In genomic region chr3:52088445-52089367, GRCh38 we compare ENCODE assay signal across 2 cellular contexts.
TF ChIP-seq lines count a peak whose summit lies in the region.

No MANE protein-coding gene starts in this region.

TF ChIP-seq in K562, 482 proteins besides CTCF, POLR2A, EP300 and RAD21 (continued from another document and continues in another):
- TF ChIP-seq ATF6 (CRISPR knock-in tag; IDR thresholded peaks at IDR 0.05) (no peak), CBFA2T3 (IDR thresholded peaks at IDR 0.05) (peak; percentile 30; the same call in 1 of the 2 replicates), HOXB6 (CRISPR knock-in tag; IDR thresholded peaks at IDR 0.05; ENCODE audit: borderline replicate concordance) (no peak), ZNF512 (tag; IDR thresholded peaks at IDR 0.05) (no peak), ZNF444 (CRISPR knock-in tag; IDR thresholded peaks at IDR 0.05) (peak; percentile 80; the same call in 1 of the 2 replicates), CEBPB (tag; IDR thresholded peaks at IDR 0.05) (peak; percentile 51; the same call in 1 of the 2 replicates), CEBPG (CRISPR knock-in tag; IDR thresholded peaks at IDR 0.05) (peak; percentile 31; the same call in 1 of the 2 replicates), CEBPG (tag; conservative IDR thresholded peaks at IDR 0.05 in 1 of 2, IDR thresholded peaks at IDR 0.05 in 1 of 2) (no peak), ILK (tag; IDR thresholded peaks at IDR 0.05; ENCODE audit: borderline replicate concordance, low read depth) (no peak), BMI1 (IDR thresholded peaks at IDR 0.05; ENCODE audit: low read length) (no peak), CHD2 (IDR thresholded peaks at IDR 0.05; ENCODE audit: low read depth, low read length) (no peak), TRIM25 (IDR thresholded peaks at IDR 0.05; ENCODE audit: borderline replicate concordance) (no peak), NEUROD1 (IDR thresholded peaks at IDR 0.05; ENCODE audit: borderline replicate concordance, low read depth, low read length, partially characterized antibody) (no peak), BCLAF1 (IDR thresholded peaks at IDR 0.05; ENCODE audit: borderline replicate concordance in 1 of 2, control insufficient read depth in 1 of 2, low read depth in 2 of 2, low read length in 1 of 2) (no peak), SMARCB1 (IDR thresholded peaks at IDR 0.05; ENCODE audit: insufficient read length, low read depth) (no peak), E2F6 (IDR thresholded peaks at IDR 0.05; ENCODE audit: borderline replicate concordance in 1 of 2, extremely low read depth in 1 of 2, insufficient read depth in 1 of 2, insufficient read length in 1 of 2, low read depth in 1 of 2, low read length in 1 of 2, poor library complexity in 1 of 2, severe bottlenecking in 1 of 2) (peak in 1 of 2 experiments; percentile 69), ZNF311 (CRISPR knock-in tag; IDR thresholded peaks at IDR 0.05) (no peak)

TF ChIP-seq in HepG2, 621 proteins besides CTCF, POLR2A, EP300 and RAD21 (continued from another document and continues in another):
- TF ChIP-seq BCLAF1 (IDR thresholded peaks at IDR 0.05) (no peak), TFE3 (CRISPR knock-in tag; IDR thresholded peaks at IDR 0.05) (no peak), CAMTA2 (CRISPR knock-in tag; IDR thresholded peaks at IDR 0.05; ENCODE audit: borderline replicate concordance) (no peak), ZFY (CRISPR knock-in tag; IDR thresholded peaks at IDR 0.05) (peak; percentile 37; the same call in 1 of the 2 replicates), ZBTB39 (CRISPR knock-in tag; IDR thresholded peaks at IDR 0.05) (no peak), ZNF687 (CRISPR knock-in tag; IDR thresholded peaks at IDR 0.05) (peak; percentile 62), CHD4 (IDR thresholded peaks at IDR 0.05; ENCODE audit: borderline replicate concordance, low read length) (no peak), ZMAT3 (CRISPR knock-in tag; conservative IDR thresholded peaks at IDR 0.05) (no peak), PBX2 (CRISPR knock-in tag; IDR thresholded peaks at IDR 0.05) (no peak), PLRG1 (conservative IDR thresholded peaks at IDR 0.05) (no peak), XRCC5 (optimal IDR thresholded peaks at IDR 0.05; ENCODE audit: low read length) (peak; percentile 26), EZH2 (conservative IDR thresholded peaks at IDR 0.05; ENCODE audit: low read depth, low read length) (no peak), KMT2B (CRISPR knock-in tag; IDR thresholded peaks at IDR 0.05) (no peak), NFE2L2 (IDR thresholded peaks at IDR 0.05; ENCODE audit: low read length) (no peak), NR2F6 (IDR thresholded peaks at IDR 0.05) (peak; percentile 72), NR2F6 (CRISPR knock-in tag; IDR thresholded peaks at IDR 0.05) (peak; percentile 75), NR2C2 (CRISPR knock-in tag; IDR thresholded peaks at IDR 0.05; ENCODE audit: borderline replicate concordance) (0 out of 2 replicates have a peak, but pooled peaks have one; percentile 44), RNF219 (CRISPR knock-in tag; IDR thresholded peaks at IDR 0.05) (no peak), ZNF572 (CRISPR knock-in tag; IDR thresholded peaks at IDR 0.05) (no peak), IRF1 (CRISPR knock-in tag; IDR thresholded peaks at IDR 0.05; ENCODE audit: low read depth) (no peak), CEBPG (CRISPR knock-in tag; IDR thresholded peaks at IDR 0.05) (peak; percentile 52; the same call in 1 of the 2 replicates), NR2F1 (CRISPR knock-in tag; IDR thresholded peaks at IDR 0.05) (no peak; a peak in 1 of 4 replicates), ZNF816 (CRISPR knock-in tag; IDR thresholded peaks at IDR 0.05; ENCODE audit: borderline replicate concordance) (no peak), GMEB1 (CRISPR knock-in tag; IDR thresholded peaks at IDR 0.05; ENCODE audit: borderline replicate concordance) (no peak), ZNF720 (CRISPR knock-in tag; IDR thresholded peaks at IDR 0.05) (no peak), TBX2 (CRISPR knock-in tag; IDR thresholded peaks at IDR 0.05; ENCODE audit: borderline replicate concordance) (peak; percentile 19; the same call in 1 of the 2 replicates), ZNF180 (CRISPR knock-in tag; IDR thresholded peaks at IDR 0.05; ENCODE audit: borderline replicate concordance, low read depth) (no peak)
